ENCODE assay signal across 11 cellular contexts in genomic region chr12:29750131-29750927, GRCh38.
DNase-seq lines count a peak whose midpoint lies in the region; ATAC-seq lines count a peak whose summit lies in the region.
"Had no signal": no experiment of that assay in that cellular context is flagged by ENCODE, and none has a peak within 500 bp of the region (broad histone marks: within the 10 kb centered on the region; RNA-seq: fewer than 3 reads in every experiment).

No MANE protein-coding gene starts in this region.

- DNase-seq in NCI-H345 (lab: John Stamatoyannopoulos, UW) = peak; percentile 59
- no peak for DNase-seq in NCI-H748 (lab: John Stamatoyannopoulos, UW; ENCODE audit: unreplicated experiment)
- no peak for DNase-seq in SKM-1 (lab: John Stamatoyannopoulos, UW; ENCODE audit: unreplicated experiment)
- no peak for DNase-seq in AG08396 (ENCODE audit: low spot score)
- DNase-seq in NCI-H1436 (lab: John Stamatoyannopoulos, UW) = no peak
- DNase-seq: kidney glomerular epithelial cell; stimulated activated CD4-positive, alpha-beta T cell treated with anti-CD3 and anti-CD28 coated beads, Interleukin-2, amount 100 ng/mL, for 48 hours had no signal

- ATAC-seq in GM18502 (IDR thresholded peaks at IDR 0.05; ENCODE audit: poor library complexity, unreplicated experiment) (peak; percentile 87), GM21367 (IDR thresholded peaks at IDR 0.05; ENCODE audit: unreplicated experiment) (peak; percentile 56), HG02981 (IDR thresholded peaks at IDR 0.05; ENCODE audit: unreplicated experiment) (peak; percentile 88)
- ATAC-seq: K562 had no signal
